Comparison of ENCODE assay signal across 1 cellular context in the genomic region with DNA sequence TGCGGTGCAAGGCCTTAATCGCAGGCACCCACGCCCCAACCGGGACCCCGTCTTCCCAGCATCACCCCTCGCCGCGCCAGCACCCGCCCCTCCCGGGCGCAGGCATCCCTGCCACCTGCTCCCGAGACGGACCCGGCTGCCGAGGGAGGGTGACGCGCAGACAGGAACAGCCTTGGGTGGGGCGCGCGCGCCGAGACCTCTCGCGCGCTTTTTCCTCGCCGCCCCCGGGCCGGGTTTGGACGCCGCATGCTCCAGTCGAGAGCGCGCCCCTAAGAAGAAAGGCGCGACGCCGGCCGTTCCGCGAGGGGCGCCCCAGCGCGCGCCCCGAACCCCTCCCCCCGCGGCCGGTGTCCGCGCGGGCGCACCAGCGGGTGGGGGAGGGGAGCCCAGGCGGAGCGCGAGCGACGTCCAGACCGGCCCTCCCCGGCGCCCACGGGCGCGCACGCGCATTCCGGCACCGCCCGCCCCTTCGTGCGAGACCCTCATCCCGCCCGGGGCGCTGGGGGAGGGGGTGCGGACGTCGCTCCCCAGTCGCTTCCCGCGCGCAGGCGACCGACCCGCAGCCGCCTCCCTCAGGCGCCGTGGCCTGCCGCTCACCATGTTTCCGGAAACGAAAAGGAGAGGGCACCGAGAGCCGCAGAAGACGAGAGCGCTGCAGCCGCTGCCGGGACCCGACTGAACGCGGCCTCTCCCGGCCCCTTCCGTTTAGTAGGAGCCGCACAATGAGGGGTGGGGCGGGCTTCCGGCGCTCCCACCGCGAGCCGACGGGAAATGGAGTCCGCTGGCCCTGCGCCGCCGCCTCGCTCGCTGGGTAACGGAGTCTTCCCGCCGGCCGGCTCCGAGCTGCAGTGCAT.
A peak's percentile ranks its signal among the peaks of the same experiment; 100 is the strongest.
TF ChIP-seq lines count a peak whose summit lies in the region.

A gene (minus strand): TSS at position 681 of the 854 bp plus-strand sequence. CDS start 81 bp downstream, at position 600.

TF ChIP-seq in K562, 482 proteins besides CTCF, POLR2A, EP300 and RAD21 (continued from another document and continues in another):
- TF ChIP-seq, protein P1, sequence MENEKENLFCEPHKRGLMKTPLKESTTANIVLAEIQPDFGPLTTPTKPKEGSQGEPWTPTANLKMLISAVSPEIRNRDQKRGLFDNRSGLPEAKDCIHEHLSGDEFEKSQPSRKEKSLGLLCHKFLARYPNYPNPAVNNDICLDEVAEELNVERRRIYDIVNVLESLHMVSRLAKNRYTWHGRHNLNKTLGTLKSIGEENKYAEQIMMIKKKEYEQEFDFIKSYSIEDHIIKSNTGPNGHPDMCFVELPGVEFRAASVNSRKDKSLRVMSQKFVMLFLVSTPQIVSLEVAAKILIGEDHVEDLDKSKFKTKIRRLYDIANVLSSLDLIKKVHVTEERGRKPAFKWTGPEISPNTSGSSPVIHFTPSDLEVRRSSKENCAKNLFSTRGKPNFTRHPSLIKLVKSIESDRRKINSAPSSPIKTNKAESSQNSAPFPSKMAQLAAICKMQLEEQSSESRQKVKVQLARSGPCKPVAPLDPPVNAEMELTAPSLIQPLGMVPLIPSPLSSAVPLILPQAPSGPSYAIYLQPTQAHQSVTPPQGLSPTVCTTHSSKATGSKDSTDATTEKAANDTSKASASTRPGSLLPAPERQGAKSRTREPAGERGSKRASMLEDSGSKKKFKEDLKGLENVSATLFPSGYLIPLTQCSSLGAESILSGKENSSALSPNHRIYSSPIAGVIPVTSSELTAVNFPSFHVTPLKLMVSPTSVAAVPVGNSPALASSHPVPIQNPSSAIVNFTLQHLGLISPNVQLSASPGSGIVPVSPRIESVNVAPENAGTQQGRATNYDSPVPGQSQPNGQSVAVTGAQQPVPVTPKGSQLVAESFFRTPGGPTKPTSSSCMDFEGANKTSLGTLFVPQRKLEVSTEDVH (IDR thresholded peaks at IDR 0.05; ENCODE audit: low read depth, partially characterized antibody) = peak; percentile 78
- no peak for TF ChIP-seq FOXM1 (IDR thresholded peaks at IDR 0.05; ENCODE audit: low read depth)
- TF ChIP-seq FOXM1 (CRISPR knock-in tag; IDR thresholded peaks at IDR 0.05; ENCODE audit: low read depth) = peak; percentile 82; the same call in 1 of the 2 replicates
- peak; percentile 70 for TF ChIP-seq EP400 (IDR thresholded peaks at IDR 0.05)
- TF ChIP-seq, protein P2, sequence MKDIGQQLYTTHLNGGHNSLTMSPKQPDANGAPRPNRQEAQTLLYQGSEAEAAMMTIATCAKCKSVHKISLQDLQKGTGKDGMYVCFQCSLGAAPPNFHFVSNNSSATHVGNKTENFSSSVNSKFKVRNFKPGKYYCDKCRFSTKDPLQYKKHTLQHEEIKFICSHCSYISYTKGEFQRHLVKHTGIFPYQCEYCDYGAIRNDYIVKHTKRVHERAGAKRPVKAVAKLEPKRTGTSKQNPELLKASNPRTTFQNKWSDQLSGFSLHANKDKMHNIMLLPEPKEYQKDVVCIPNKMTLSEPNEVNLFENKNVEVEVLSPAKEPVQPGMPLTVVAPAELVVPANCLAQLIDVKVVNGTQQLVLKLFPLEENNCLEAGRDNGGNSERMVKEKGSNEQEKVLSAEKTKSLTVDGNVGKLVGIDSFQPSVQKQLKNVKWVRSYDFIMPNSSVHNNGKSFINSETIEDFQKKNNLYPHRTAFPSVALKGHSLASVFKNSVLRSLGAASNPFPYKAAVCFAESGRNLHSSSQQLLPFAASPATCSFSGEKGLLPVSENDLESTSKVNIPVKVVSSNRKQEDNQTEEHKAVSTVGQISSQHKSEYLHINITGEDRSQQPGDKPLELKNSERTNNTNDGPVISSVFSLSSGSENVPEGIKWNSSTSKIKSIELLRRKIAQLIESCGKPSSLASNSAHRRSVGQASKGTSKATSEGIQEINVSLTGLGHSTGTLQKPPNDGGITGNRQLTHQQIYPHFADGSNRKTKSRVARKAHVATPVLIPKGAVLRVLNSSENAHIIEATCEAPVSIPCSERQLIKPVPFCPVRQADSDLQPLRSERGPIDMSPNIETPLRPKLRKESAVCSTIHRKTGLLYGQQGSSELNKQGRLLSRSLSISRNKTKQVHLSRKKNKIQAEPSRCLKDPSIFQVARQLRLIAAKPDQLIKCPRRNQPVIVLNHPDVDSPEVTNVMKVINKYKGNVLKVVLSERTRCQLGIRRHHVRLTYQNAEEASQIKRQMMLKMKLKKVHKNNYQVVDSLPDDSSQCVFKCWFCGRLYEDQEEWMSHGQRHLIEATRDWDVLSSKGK (CRISPR knock-in tag; IDR thresholded peaks at IDR 0.05) = no peak
- no peak for TF ChIP-seq STAT5A (IDR thresholded peaks at IDR 0.05; ENCODE audit: borderline replicate concordance, low read length)
- TF ChIP-seq YBX1 (IDR thresholded peaks at IDR 0.05) = no peak
- peak; percentile 97 for TF ChIP-seq POLR2AphosphoS5 (IDR thresholded peaks at IDR 0.05; ENCODE audit: control insufficient read depth, insufficient read depth, low read depth, low read length)
- no peak for TF ChIP-seq ZNF778 (CRISPR knock-in tag; IDR thresholded peaks at IDR 0.05)
- TF ChIP-seq ZNF76 (CRISPR knock-in tag; IDR thresholded peaks at IDR 0.05; ENCODE audit: borderline replicate concordance) = no peak
- TF ChIP-seq, protein P3, sequence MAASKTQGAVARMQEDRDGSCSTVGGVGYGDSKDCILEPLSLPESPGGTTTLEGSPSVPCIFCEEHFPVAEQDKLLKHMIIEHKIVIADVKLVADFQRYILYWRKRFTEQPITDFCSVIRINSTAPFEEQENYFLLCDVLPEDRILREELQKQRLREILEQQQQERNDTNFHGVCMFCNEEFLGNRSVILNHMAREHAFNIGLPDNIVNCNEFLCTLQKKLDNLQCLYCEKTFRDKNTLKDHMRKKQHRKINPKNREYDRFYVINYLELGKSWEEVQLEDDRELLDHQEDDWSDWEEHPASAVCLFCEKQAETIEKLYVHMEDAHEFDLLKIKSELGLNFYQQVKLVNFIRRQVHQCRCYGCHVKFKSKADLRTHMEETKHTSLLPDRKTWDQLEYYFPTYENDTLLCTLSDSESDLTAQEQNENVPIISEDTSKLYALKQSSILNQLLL (CRISPR knock-in tag; IDR thresholded peaks at IDR 0.05; ENCODE audit: borderline replicate concordance) = no peak
- TF ChIP-seq, protein P4, sequence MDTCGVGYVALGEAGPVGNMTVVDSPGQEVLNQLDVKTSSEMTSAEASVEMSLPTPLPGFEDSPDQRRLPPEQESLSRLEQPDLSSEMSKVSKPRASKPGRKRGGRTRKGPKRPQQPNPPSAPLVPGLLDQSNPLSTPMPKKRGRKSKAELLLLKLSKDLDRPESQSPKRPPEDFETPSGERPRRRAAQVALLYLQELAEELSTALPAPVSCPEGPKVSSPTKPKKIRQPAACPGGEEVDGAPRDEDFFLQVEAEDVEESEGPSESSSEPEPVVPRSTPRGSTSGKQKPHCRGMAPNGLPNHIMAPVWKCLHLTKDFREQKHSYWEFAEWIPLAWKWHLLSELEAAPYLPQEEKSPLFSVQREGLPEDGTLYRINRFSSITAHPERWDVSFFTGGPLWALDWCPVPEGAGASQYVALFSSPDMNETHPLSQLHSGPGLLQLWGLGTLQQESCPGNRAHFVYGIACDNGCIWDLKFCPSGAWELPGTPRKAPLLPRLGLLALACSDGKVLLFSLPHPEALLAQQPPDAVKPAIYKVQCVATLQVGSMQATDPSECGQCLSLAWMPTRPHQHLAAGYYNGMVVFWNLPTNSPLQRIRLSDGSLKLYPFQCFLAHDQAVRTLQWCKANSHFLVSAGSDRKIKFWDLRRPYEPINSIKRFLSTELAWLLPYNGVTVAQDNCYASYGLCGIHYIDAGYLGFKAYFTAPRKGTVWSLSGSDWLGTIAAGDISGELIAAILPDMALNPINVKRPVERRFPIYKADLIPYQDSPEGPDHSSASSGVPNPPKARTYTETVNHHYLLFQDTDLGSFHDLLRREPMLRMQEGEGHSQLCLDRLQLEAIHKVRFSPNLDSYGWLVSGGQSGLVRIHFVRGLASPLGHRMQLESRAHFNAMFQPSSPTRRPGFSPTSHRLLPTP (IDR thresholded peaks at IDR 0.05; ENCODE audit: borderline replicate concordance, extremely low read depth, insufficient read length) = no peak
- no peak for TF ChIP-seq MIER1 (IDR thresholded peaks at IDR 0.05; ENCODE audit: low read depth)
- TF ChIP-seq TAF1 (IDR thresholded peaks at IDR 0.05; ENCODE audit: control insufficient read depth, extremely low read depth, insufficient read depth, low read length, severe bottlenecking) = peak; percentile 95
- TF ChIP-seq, protein P5, sequence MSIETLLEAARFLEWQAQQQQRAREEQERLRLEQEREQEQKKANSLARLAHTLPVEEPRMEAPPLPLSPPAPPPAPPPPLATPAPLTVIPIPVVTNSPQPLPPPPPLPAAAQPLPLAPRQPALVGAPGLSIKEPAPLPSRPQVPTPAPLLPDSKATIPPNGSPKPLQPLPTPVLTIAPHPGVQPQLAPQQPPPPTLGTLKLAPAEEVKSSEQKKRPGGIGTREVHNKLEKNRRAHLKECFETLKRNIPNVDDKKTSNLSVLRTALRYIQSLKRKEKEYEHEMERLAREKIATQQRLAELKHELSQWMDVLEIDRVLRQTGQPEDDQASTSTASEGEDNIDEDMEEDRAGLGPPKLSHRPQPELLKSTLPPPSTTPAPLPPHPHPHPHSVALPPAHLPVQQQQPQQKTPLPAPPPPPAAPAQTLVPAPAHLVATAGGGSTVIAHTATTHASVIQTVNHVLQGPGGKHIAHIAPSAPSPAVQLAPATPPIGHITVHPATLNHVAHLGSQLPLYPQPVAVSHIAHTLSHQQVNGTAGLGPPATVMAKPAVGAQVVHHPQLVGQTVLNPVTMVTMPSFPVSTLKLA (conservative IDR thresholded peaks at IDR 0.05) = peak in 1 of 2 experiments; percentile 52; a peak in 1 of 4 replicates
- TF ChIP-seq ZNF41 (CRISPR knock-in tag; conservative IDR thresholded peaks at IDR 0.05) = no peak
- TF ChIP-seq, protein P6, sequence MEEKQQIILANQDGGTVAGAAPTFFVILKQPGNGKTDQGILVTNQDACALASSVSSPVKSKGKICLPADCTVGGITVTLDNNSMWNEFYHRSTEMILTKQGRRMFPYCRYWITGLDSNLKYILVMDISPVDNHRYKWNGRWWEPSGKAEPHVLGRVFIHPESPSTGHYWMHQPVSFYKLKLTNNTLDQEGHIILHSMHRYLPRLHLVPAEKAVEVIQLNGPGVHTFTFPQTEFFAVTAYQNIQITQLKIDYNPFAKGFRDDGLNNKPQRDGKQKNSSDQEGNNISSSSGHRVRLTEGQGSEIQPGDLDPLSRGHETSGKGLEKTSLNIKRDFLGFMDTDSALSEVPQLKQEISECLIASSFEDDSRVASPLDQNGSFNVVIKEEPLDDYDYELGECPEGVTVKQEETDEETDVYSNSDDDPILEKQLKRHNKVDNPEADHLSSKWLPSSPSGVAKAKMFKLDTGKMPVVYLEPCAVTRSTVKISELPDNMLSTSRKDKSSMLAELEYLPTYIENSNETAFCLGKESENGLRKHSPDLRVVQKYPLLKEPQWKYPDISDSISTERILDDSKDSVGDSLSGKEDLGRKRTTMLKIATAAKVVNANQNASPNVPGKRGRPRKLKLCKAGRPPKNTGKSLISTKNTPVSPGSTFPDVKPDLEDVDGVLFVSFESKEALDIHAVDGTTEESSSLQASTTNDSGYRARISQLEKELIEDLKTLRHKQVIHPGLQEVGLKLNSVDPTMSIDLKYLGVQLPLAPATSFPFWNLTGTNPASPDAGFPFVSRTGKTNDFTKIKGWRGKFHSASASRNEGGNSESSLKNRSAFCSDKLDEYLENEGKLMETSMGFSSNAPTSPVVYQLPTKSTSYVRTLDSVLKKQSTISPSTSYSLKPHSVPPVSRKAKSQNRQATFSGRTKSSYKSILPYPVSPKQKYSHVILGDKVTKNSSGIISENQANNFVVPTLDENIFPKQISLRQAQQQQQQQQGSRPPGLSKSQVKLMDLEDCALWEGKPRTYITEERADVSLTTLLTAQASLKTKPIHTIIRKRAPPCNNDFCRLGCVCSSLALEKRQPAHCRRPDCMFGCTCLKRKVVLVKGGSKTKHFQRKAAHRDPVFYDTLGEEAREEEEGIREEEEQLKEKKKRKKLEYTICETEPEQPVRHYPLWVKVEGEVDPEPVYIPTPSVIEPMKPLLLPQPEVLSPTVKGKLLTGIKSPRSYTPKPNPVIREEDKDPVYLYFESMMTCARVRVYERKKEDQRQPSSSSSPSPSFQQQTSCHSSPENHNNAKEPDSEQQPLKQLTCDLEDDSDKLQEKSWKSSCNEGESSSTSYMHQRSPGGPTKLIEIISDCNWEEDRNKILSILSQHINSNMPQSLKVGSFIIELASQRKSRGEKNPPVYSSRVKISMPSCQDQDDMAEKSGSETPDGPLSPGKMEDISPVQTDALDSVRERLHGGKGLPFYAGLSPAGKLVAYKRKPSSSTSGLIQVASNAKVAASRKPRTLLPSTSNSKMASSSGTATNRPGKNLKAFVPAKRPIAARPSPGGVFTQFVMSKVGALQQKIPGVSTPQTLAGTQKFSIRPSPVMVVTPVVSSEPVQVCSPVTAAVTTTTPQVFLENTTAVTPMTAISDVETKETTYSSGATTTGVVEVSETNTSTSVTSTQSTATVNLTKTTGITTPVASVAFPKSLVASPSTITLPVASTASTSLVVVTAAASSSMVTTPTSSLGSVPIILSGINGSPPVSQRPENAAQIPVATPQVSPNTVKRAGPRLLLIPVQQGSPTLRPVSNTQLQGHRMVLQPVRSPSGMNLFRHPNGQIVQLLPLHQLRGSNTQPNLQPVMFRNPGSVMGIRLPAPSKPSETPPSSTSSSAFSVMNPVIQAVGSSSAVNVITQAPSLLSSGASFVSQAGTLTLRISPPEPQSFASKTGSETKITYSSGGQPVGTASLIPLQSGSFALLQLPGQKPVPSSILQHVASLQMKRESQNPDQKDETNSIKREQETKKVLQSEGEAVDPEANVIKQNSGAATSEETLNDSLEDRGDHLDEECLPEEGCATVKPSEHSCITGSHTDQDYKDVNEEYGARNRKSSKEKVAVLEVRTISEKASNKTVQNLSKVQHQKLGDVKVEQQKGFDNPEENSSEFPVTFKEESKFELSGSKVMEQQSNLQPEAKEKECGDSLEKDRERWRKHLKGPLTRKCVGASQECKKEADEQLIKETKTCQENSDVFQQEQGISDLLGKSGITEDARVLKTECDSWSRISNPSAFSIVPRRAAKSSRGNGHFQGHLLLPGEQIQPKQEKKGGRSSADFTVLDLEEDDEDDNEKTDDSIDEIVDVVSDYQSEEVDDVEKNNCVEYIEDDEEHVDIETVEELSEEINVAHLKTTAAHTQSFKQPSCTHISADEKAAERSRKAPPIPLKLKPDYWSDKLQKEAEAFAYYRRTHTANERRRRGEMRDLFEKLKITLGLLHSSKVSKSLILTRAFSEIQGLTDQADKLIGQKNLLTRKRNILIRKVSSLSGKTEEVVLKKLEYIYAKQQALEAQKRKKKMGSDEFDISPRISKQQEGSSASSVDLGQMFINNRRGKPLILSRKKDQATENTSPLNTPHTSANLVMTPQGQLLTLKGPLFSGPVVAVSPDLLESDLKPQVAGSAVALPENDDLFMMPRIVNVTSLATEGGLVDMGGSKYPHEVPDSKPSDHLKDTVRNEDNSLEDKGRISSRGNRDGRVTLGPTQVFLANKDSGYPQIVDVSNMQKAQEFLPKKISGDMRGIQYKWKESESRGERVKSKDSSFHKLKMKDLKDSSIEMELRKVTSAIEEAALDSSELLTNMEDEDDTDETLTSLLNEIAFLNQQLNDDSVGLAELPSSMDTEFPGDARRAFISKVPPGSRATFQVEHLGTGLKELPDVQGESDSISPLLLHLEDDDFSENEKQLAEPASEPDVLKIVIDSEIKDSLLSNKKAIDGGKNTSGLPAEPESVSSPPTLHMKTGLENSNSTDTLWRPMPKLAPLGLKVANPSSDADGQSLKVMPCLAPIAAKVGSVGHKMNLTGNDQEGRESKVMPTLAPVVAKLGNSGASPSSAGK (IDR thresholded peaks at IDR 0.05) = peak; percentile 83
- TF ChIP-seq ZNF282 (CRISPR knock-in tag; IDR thresholded peaks at IDR 0.05) = no peak
- no peak for TF ChIP-seq PRMT5 (CRISPR knock-in tag; IDR thresholded peaks at IDR 0.05)
- TF ChIP-seq, protein P7, sequence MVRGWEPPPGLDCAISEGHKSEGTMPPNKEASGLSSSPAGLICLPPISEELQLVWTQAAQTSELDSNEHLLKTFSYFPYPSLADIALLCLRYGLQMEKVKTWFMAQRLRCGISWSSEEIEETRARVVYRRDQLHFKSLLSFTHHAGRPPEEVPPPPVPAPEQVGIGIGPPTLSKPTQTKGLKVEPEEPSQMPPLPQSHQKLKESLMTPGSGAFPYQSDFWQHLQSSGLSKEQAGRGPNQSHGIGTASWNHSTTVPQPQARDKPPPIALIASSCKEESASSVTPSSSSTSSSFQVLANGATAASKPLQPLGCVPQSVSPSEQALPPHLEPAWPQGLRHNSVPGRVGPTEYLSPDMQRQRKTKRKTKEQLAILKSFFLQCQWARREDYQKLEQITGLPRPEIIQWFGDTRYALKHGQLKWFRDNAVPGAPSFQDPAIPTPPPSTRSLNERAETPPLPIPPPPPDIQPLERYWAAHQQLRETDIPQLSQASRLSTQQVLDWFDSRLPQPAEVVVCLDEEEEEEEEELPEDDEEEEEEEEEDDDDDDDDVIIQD (CRISPR knock-in tag; IDR thresholded peaks at IDR 0.05) = no peak
